ENCODE assay signal across 8 cellular contexts in genomic region chr14:52706724-52707706, GRCh38. TPM values are rescaled to one million over a fixed set of nuclear protein-coding genes. Genes with fewer than 3 reads are reported as not detected.
A peak's percentile ranks its signal among the peaks of the same experiment; 100 is the strongest.
DNase-seq lines count a peak whose midpoint lies in the region; ATAC-seq and TF ChIP-seq lines count a peak whose summit lies in the region.

Gene PSMC6, plus strand, starts transcription at chr14:52707200. Its CDS starts 20 bp downstream, at chr14:52707220.

- H3F3A ChIP-seq in OCI-LY1 (ENCODE audit: insufficient read depth, low read length): no peaks in the 10 kb centered on the region

- H3K27me3 ChIP-seq in OCI-LY1 (ENCODE audit: insufficient read depth, low read length): no peaks in the 10 kb centered on the region

- H3K4me1 ChIP-seq in OCI-LY1 (ENCODE audit: insufficient read depth, low read length, severe bottlenecking): peaks cover 20% of the 10 kb centered on the region

- peak within 1 kb of the TSS; percentile 98 for H3K27ac Mint-ChIP-seq in endothelial cell (ENCODE audit: unreplicated experiment)

- peaks cover 5% of the 10 kb centered on the region for H3K36me3 Mint-ChIP-seq in endothelial cell (ENCODE audit: low read depth, unreplicated experiment)

- H3K27ac ChIP-seq in OCI-LY1 (ENCODE audit: low read depth, low read length, poor library complexity, severe bottlenecking): peak within 1 kb of the TSS; percentile 72

- peak; percentile 96 for DNase-seq in DMS 273 (lab: John Stamatoyannopoulos, UW; ENCODE audit: unreplicated experiment)
- DNase-seq in HuH-7 (ENCODE audit: low spot score): peak; percentile 64
- DNase-seq in activated CD8-positive, alpha-beta memory T cell treated with anti-CD3 and anti-CD28 coated beads, Interleukin-2, amount 50 U/mL, for 4 hours: peak; percentile 95
- peak; percentile 95 for DNase-seq in endothelial cell (ENCODE audit: low spot score)
- DNase-seq in middle frontal gyrus (ENCODE audit: extremely low spot score, low spot score): peak; percentile 77
- DNase-seq in stimulated activated CD8-positive, alpha-beta memory T cell treated with anti-CD3 and anti-CD28 coated beads, Interleukin-2, amount 100 ng/mL, for 48 hours (ENCODE audit: low read depth in 2 of 2): peak; percentile 93 to 94

- peak within 1 kb of the TSS; percentile 56; the same call in 1 of the 2 replicates for H2AFZ ChIP-seq in OCI-LY1 (ENCODE audit: low read length)

- peaks cover 44% of the 10 kb centered on the region for H3K36me3 ChIP-seq in OCI-LY1 (ENCODE audit: insufficient read depth, low read length)

- no peaks in the 10 kb centered on the region for H4K20me1 ChIP-seq in OCI-LY1 (ENCODE audit: insufficient read depth, low read length)

- no peaks in the 10 kb centered on the region for H3K9me2 ChIP-seq in OCI-LY1 (ENCODE audit: low read depth, low read length)

- ATAC-seq in GM21526 (IDR thresholded peaks at IDR 0.05; ENCODE audit: low FRiP score, unreplicated experiment): peak; percentile 97

- no peaks in the 10 kb centered on the region for H3K9me3 ChIP-seq in OCI-LY1 (ENCODE audit: low read length)

- peaks cover 21% of the 10 kb centered on the region for H3K4me1 Mint-ChIP-seq in endothelial cell (ENCODE audit: unreplicated experiment)

- peaks cover 28% of the 10 kb centered on the region for H3K79me2 ChIP-seq in OCI-LY1 (ENCODE audit: insufficient read depth, low read length)

- peak within 1 kb of the TSS; percentile 96 for H3K9ac ChIP-seq in OCI-LY1 (ENCODE audit: low read length)

- peak within 1 kb of the TSS; percentile 100 for H3K4me3 Mint-ChIP-seq in endothelial cell (ENCODE audit: unreplicated experiment)

- H3K27me3 Mint-ChIP-seq in endothelial cell (ENCODE audit: unreplicated experiment): peaks cover 2% of the 10 kb centered on the region

- TF ChIP-seq CTCF in OCI-LY1 (IDR thresholded peaks at IDR 0.05; ENCODE audit: low read length) (no peak), endothelial cell (IDR thresholded peaks at IDR 0.05; ENCODE audit: unreplicated experiment) (no peak)

- H3K4me2 ChIP-seq in OCI-LY1 (ENCODE audit: low read length): peak within 1 kb of the TSS; percentile 96

- peak within 1 kb of the TSS; percentile 96 for H3K4me3 ChIP-seq in OCI-LY1 (ENCODE audit: low read depth, low read length, poor library complexity, severe bottlenecking)

- H3K9me3 Mint-ChIP-seq in endothelial cell (ENCODE audit: unreplicated experiment): no peaks in the 10 kb centered on the region

RNA-seq across cellular contexts. Expression of gene PSMC6, which starts in this region (rescaled TPM):
- 75.7 TPM for total RNA-seq in endothelial cell (ENCODE audit: unreplicated experiment)

Comparison
In these comparisons a context has a peak if more than half of its experiments do, and no peak if none do; other contexts are left out.
1. Peak in every context shown above with its lines: DNase-seq, ATAC-seq, H3K4me3 ChIP-seq and H3K27ac ChIP-seq.